Comparison of ENCODE assay signal across 8 cellular contexts in genomic region chr7:100049441-100050291, GRCh38. TPM values are rescaled to one million over a fixed set of nuclear protein-coding genes. Genes with fewer than 3 reads are reported as not detected.
DNase-seq lines count a peak whose midpoint lies in the region; ATAC-seq and TF ChIP-seq lines count a peak whose summit lies in the region.

ZSCAN21 (plus strand) TSS chr7:100049774; CDS start chr7:100057007, 7,233 bp downstream.

- H3K36me3 Mint-ChIP-seq in activated T-cell treated with anti-CD3 and anti-CD28 coated beads, Interleukin-2, amount 50 U/mL, for 72 hours (ENCODE audit: insufficient read depth in 2 of 2) = no peaks in the 10 kb centered on the region

- ATAC-seq in GM21423 (IDR thresholded peaks at IDR 0.05; ENCODE audit: unreplicated experiment) = peak; percentile 85
- ATAC-seq in PC-3 = peak; percentile 77
- peak; percentile 97 for ATAC-seq in activated T-cell treated with anti-CD3 and anti-CD28 coated beads, Interleukin-2, amount 50 U/mL, for 72 hours (replicated peaks in 1 of 2)

- H3K4me3 ChIP-seq in PC-3 (ENCODE audit: low read length) (peak within 1 kb of the TSS; percentile 85), esophagus squamous epithelium (peak within 1 kb of the TSS; percentile 53 to 88 (median 78))

- no peaks in the 10 kb centered on the region for H3K27me3 ChIP-seq in PC-3 (ENCODE audit: low read length)
- no peaks in the 10 kb centered on the region for H3K27me3 ChIP-seq in esophagus squamous epithelium

- H3K4me1 Mint-ChIP-seq in activated T-cell treated with anti-CD3 and anti-CD28 coated beads, Interleukin-2, amount 50 U/mL, for 72 hours (ENCODE audit: low read depth) = peaks cover 19% of the 10 kb centered on the region

- no peaks in the 10 kb centered on the region for H3F3A ChIP-seq in PC-3 (ENCODE audit: low read length, unreplicated experiment)

- peak; percentile 31; the same call in 1 of the 2 replicates for TF ChIP-seq CTCF in PC-3 (conservative IDR thresholded peaks at IDR 0.05; ENCODE audit: low read depth, low read length)
- TF ChIP-seq CTCF in esophagus squamous epithelium (IDR thresholded peaks at IDR 0.05) = peak in 1 of 6 experiments; percentile 9

- CTCF ChIA-PET in PC-3 (lab: Charles Lee) = interaction anchor here (0.7 kb wide), 1 partner anchor 56 kb away, joined by 8 read pairs; no protein-coding TSS in a partner anchor

- no peaks in the 10 kb centered on the region for H3K36me3 ChIP-seq in PC-3 (ENCODE audit: low read depth, low read length)
- H3K36me3 ChIP-seq in esophagus squamous epithelium = no peaks in the 10 kb centered on the region

- peak within 1 kb of the TSS; percentile 86 for H3K9ac ChIP-seq in PC-3 (ENCODE audit: low read length)

- peak within 1 kb of the TSS; percentile 85 for H3K4me2 ChIP-seq in PC-3 (ENCODE audit: low read length)

- peak within 1 kb of the TSS; percentile 80 to 90 for H3K4me3 Mint-ChIP-seq in activated T-cell treated with anti-CD3 and anti-CD28 coated beads, Interleukin-2, amount 50 U/mL, for 72 hours

- peaks cover 13% of the 10 kb centered on the region for H3K4me1 ChIP-seq in PC-3 (ENCODE audit: insufficient read depth, low read length)
- peaks cover 11 to 45% (median 13%) of the 10 kb centered on the region in 3 donors for H3K4me1 ChIP-seq in esophagus squamous epithelium

- no peaks in the 10 kb centered on the region for H3K9me2 ChIP-seq in PC-3 (replicated peaks; ENCODE audit: low read length)

- peak in 3 of 4 donors; percentile 25 to 77 (median 75) for TF ChIP-seq POLR2A in esophagus squamous epithelium (IDR thresholded peaks at IDR 0.05)

- DNase-seq in DMS 273 (lab: John Stamatoyannopoulos, UW; ENCODE audit: unreplicated experiment) (peak; percentile 95), HuH-7 (ENCODE audit: low spot score) (peak; percentile 84), PC-3 (peak; percentile 64), esophagus squamous epithelium (lab: John Stamatoyannopoulos, UW) (no peak), myocyte (ENCODE audit: low read depth) (peak; percentile 95)
- DNase-seq in activated T-cell treated with anti-CD3 and anti-CD28 coated beads, Interleukin-2, amount 50 U/mL, for 72 hours = peak; percentile 89 to 93
- peak; percentile 69 to 78 for DNase-seq in stimulated activated CD8-positive, alpha-beta memory T cell treated with anti-CD3 and anti-CD28 coated beads, Interleukin-7, amount 100 ng/mL, for 4 hours (ENCODE audit: low read depth in 2 of 2)

- H3K27ac ChIP-seq in PC-3 (ENCODE audit: low read length) = peak within 1 kb of the TSS; percentile 52
- peak within 1 kb of the TSS; percentile 91 to 98 (median 98) for H3K27ac ChIP-seq in esophagus squamous epithelium

- POLR2A ChIA-PET in PC-3 (lab: Charles Lee; ENCODE audit: unreplicated experiment) = interaction anchor here (0.6 kb wide), 1 partner anchor 46 kb away, joined by 7 read pairs; no protein-coding TSS in a partner anchor

- peak within 1 kb of the TSS; percentile 96 for H2AFZ ChIP-seq in PC-3 (ENCODE audit: low read length)

- peaks cover 4% of the 10 kb centered on the region; the same call in 1 of the 2 replicates for H3K79me2 ChIP-seq in PC-3 (ENCODE audit: low read length)

- peak within 1 kb of the TSS; percentile 70 for H3K27ac Mint-ChIP-seq in activated T-cell treated with anti-CD3 and anti-CD28 coated beads, Interleukin-2, amount 50 U/mL, for 72 hours

- 0 to 2% methylated on average over 11 to 19 of the region's 47 CpGs for WGBS in esophagus squamous epithelium, 2 donors

- BruUV-seq in PC-3 (replicated peaks; lab: Mats Ljungman, UMichigan) = TSS peak; percentile 86

- H4K20me1 ChIP-seq in PC-3 (ENCODE audit: low read length) = no peaks in the 10 kb centered on the region

- no peaks in the 10 kb centered on the region for H3K27me3 Mint-ChIP-seq in activated T-cell treated with anti-CD3 and anti-CD28 coated beads, Interleukin-2, amount 50 U/mL, for 72 hours (ENCODE audit: low read depth)

- H3K9me3 ChIP-seq in PC-3 (ENCODE audit: low read length) = no peaks in the 10 kb centered on the region
- no peaks in the 10 kb centered on the region for H3K9me3 ChIP-seq in esophagus squamous epithelium

- intact Hi-C loops in PC-3 (cut with micrococcal nuclease) (loop anchor here (1.0 to 2.0 kb wide), 3 partner anchors 34 to 131 kb away; partner anchors contain the start of genes TRIM4 and ZKSCAN1), esophagus squamous epithelium (cut with DNase I) (loop anchor here (5.0 kb wide), 1 partner anchor 57 kb away; no protein-coding TSS in a partner anchor)

- no peaks in the 10 kb centered on the region for H3K9me3 Mint-ChIP-seq in activated T-cell treated with anti-CD3 and anti-CD28 coated beads, Interleukin-2, amount 50 U/mL, for 72 hours

RNA-seq across cellular contexts. Expression of gene ZSCAN21, which starts in this region (rescaled TPM):
- 4.7 and 7.3 TPM in 2 replicates for total RNA-seq in PC-3 (2014; rRNA removed)
- 10 to 100 TPM in 1 of 2 donors, 1 to 10 TPM in 1; 8.4 to 12.4 TPM for total RNA-seq in activated T-cell treated with anti-CD3 and anti-CD28 coated beads, Interleukin-2, amount 50 U/mL, for 72 hours
- total RNA-seq in esophagus squamous epithelium = 10 to 100 TPM in 1 of 4 donors, 1 to 10 TPM in 3; 3.7 to 12.0 (median 8.0) TPM
- total RNA-seq in myocyte = 25.2 and 27.2 TPM in 2 replicates
- polyA plus RNA-seq in myocyte (2012) = 13.2 TPM
